8 cellular contexts compared by ENCODE assay signal in genomic region chr1:183807549-183808168, GRCh38. TPM values are rescaled to one million over a fixed set of nuclear protein-coding genes. Genes with fewer than 3 reads are reported as not detected.
DNase-seq lines count a peak whose midpoint lies in the region; ATAC-seq and TF ChIP-seq lines count a peak whose summit lies in the region.

No MANE protein-coding gene starts in this region.

- no peak for TF ChIP-seq CTCF in brain microvascular endothelial cell (IDR thresholded peaks at IDR 0.05; ENCODE audit: low read depth, low read length, missing control alignments)
- TF ChIP-seq CTCF in nephron (IDR thresholded peaks at IDR 0.05; ENCODE audit: unreplicated experiment in 3 of 3): no peak
- no peak for TF ChIP-seq CTCF in Calu3 (IDR thresholded peaks at IDR 0.05; ENCODE audit: unreplicated experiment)

- in situ Hi-C loops in GM18951 (cut with MboI; ENCODE audit: low sequenced_read_pairs, unreplicated experiment) (no loop called here), brain microvascular endothelial cell (cut with HindIII; ENCODE audit: low pct_ligation_motif_present, low sequenced_read_pairs) (no loop called here)

- peak overlapping the region; percentile 96 to 99 (median 96) for H3K4me3 Mint-ChIP-seq in nephron
- H3K4me3 Mint-ChIP-seq in CD8-positive, alpha-beta memory T cell: no peak overlapping the region
- H3K4me3 Mint-ChIP-seq in Calu3 (ENCODE audit: low read depth, unreplicated experiment): no peak overlapping the region
- no peak overlapping the region for H3K4me3 Mint-ChIP-seq in activated CD4-positive, alpha-beta memory T cell treated with anti-CD3 and anti-CD28 coated beads for 36 hours

- no peaks in the 10 kb centered on the region for H3K36me3 ChIP-seq in brain microvascular endothelial cell (replicated peaks)
- H3K36me3 ChIP-seq in CD8-positive, alpha-beta memory T cell (ENCODE audit: insufficient read depth, low read length): no peaks in the 10 kb centered on the region

- H3K36me3 Mint-ChIP-seq in nephron (ENCODE audit: low read depth) (peaks cover 24% of the 10 kb centered on the region), Calu3 (ENCODE audit: insufficient read depth, unreplicated experiment) (peaks cover 19% of the 10 kb centered on the region)
- H3K36me3 Mint-ChIP-seq in CD8-positive, alpha-beta memory T cell: peaks cover 0 to 8% (median 0%) of the 10 kb centered on the region in 3 donors
- no peaks in the 10 kb centered on the region for H3K36me3 Mint-ChIP-seq in activated CD4-positive, alpha-beta memory T cell treated with anti-CD3 and anti-CD28 coated beads for 36 hours

- DNase-seq in brain microvascular endothelial cell: peak; percentile 54
- no peak for DNase-seq in CD8-positive, alpha-beta memory T cell
- DNase-seq in OCI-M2 (lab: John Stamatoyannopoulos, UW; ENCODE audit: unreplicated experiment): no peak
- no peak for DNase-seq in Calu3
- DNase-seq in activated CD4-positive, alpha-beta memory T cell treated with anti-CD3 and anti-CD28 coated beads for 36 hours: no peak

- peak overlapping the region; percentile 11 for H3K27ac ChIP-seq in brain microvascular endothelial cell
- H3K27ac ChIP-seq in CD8-positive, alpha-beta memory T cell (ENCODE audit: low read depth, low read length): no peak overlapping the region

- H3K4me3 ChIP-seq in brain microvascular endothelial cell (ENCODE audit: low read depth, low read length): no peak overlapping the region
- no peak overlapping the region for H3K4me3 ChIP-seq in CD8-positive, alpha-beta memory T cell (ENCODE audit: low read length)

- no TSS peak for BruUV-seq in Calu3 (replicated peaks; lab: Mats Ljungman, UMichigan)

- H3K4me1 Mint-ChIP-seq in nephron (peaks cover 62% of the 10 kb centered on the region), Calu3 (ENCODE audit: low read depth, unreplicated experiment) (peaks cover 6% of the 10 kb centered on the region)
- H3K4me1 Mint-ChIP-seq in CD8-positive, alpha-beta memory T cell: peaks cover 5 to 6% (median 5%) of the 10 kb centered on the region in 3 donors
- H3K4me1 Mint-ChIP-seq in activated CD4-positive, alpha-beta memory T cell treated with anti-CD3 and anti-CD28 coated beads for 36 hours (ENCODE audit: low read depth): peaks cover 6% of the 10 kb centered on the region

- H3K27me3 Mint-ChIP-seq in nephron (ENCODE audit: low read depth): no peaks in the 10 kb centered on the region
- H3K27me3 Mint-ChIP-seq in CD8-positive, alpha-beta memory T cell: peaks cover 12 to 52% of the 10 kb centered on the region in 2 donors
- no peaks in the 10 kb centered on the region for H3K27me3 Mint-ChIP-seq in Calu3 (ENCODE audit: unreplicated experiment)
- H3K27me3 Mint-ChIP-seq in activated CD4-positive, alpha-beta memory T cell treated with anti-CD3 and anti-CD28 coated beads for 36 hours: peaks cover 3% of the 10 kb centered on the region

- H3K4me1 ChIP-seq in CD8-positive, alpha-beta memory T cell (ENCODE audit: insufficient read depth, low read length): peaks cover 11% of the 10 kb centered on the region

- H3K9me3 Mint-ChIP-seq in nephron (no peaks in the 10 kb centered on the region), Calu3 (ENCODE audit: low read depth, unreplicated experiment) (no peaks in the 10 kb centered on the region)
- H3K9me3 Mint-ChIP-seq in CD8-positive, alpha-beta memory T cell: peaks cover 4 to 8% (median 6%) of the 10 kb centered on the region in 5 donors
- peaks cover 3% of the 10 kb centered on the region for H3K9me3 Mint-ChIP-seq in activated CD4-positive, alpha-beta memory T cell treated with anti-CD3 and anti-CD28 coated beads for 36 hours

- POLR2A ChIA-PET in CD8-positive, alpha-beta memory T cell (lab: Charles Lee): no interaction called here
- POLR2A ChIA-PET in activated CD4-positive, alpha-beta memory T cell treated with anti-CD3 and anti-CD28 coated beads for 36 hours (lab: Charles Lee): no interaction called here

- H3K27ac Mint-ChIP-seq in nephron: peak overlapping the region; percentile 92 to 98 (median 97)
- peak overlapping the region in 1 of 8 donors; percentile 21 for H3K27ac Mint-ChIP-seq in CD8-positive, alpha-beta memory T cell
- H3K27ac Mint-ChIP-seq in Calu3 (ENCODE audit: unreplicated experiment): no peak overlapping the region
- no peak overlapping the region for H3K27ac Mint-ChIP-seq in activated CD4-positive, alpha-beta memory T cell treated with anti-CD3 and anti-CD28 coated beads for 36 hours

- H3K9me3 ChIP-seq in CD8-positive, alpha-beta memory T cell (ENCODE audit: low read length): no peaks in the 10 kb centered on the region

- TF ChIP-seq POLR2A in GM18951 (IDR thresholded peaks at IDR 0.05; ENCODE audit: extremely low read depth, insufficient read depth, insufficient read length): peak; percentile 20

- H3K27me3 ChIP-seq in brain microvascular endothelial cell (replicated peaks): no peaks in the 10 kb centered on the region
- H3K27me3 ChIP-seq in CD8-positive, alpha-beta memory T cell (ENCODE audit: insufficient read depth, low read length, poor library complexity, severe bottlenecking): peaks cover 5% of the 10 kb centered on the region

- peak; percentile 40 for ATAC-seq in HG03025 (IDR thresholded peaks at IDR 0.05; ENCODE audit: low FRiP score, unreplicated experiment)

- intact Hi-C loops in Calu3 (cut with micrococcal nuclease; ENCODE audit: unreplicated experiment): loop anchor here (5.0 to 10.0 kb wide), 3 partner anchors 75 to 113 kb away; no protein-coding TSS in a partner anchor
- intact Hi-C loops in activated CD4-positive, alpha-beta memory T cell treated with anti-CD3 and anti-CD28 coated beads for 36 hours (cut with micrococcal nuclease): loop anchor here (5.0 kb wide), 2 partner anchors 35 to 110 kb away; no protein-coding TSS in a partner anchor

- CTCF ChIA-PET in CD8-positive, alpha-beta memory T cell (lab: Charles Lee): no interaction called here
- CTCF ChIA-PET in Calu3 (lab: Charles Lee): no interaction called here
- CTCF ChIA-PET in activated CD4-positive, alpha-beta memory T cell treated with anti-CD3 and anti-CD28 coated beads for 36 hours (lab: Charles Lee): interaction anchor here (1.0 kb wide), 1 partner anchor 108 kb away, joined by 3 read pairs; no protein-coding TSS in a partner anchor

RNA-seq across cellular contexts. Expression of gene RGL1, which starts 2.7 kb away (rescaled TPM):
- total RNA-seq in CD8-positive, alpha-beta memory T cell: 1 to 10 TPM; 3.3 TPM
- polyA plus RNA-seq in CD8-positive, alpha-beta memory T cell: 0.97 TPM
- total RNA-seq in Calu3 (2022): 2.7 and 4.8 TPM in 2 replicates
- 1 to 10 TPM; 1.8 TPM for total RNA-seq in activated CD4-positive, alpha-beta memory T cell treated with anti-CD3 and anti-CD28 coated beads for 36 hours

Comparison
In these comparisons a context has a peak if more than half of its experiments do, and no peak if none do; other contexts are left out.
1. H3K27ac Mint-ChIP-seq: peak in nephron (3 of 3); none in Calu3 (single experiment) and activated CD4-positive, alpha-beta memory T cell treated with anti-CD3 and anti-CD28 coated beads for 36 hours (single experiment).
2. H3K4me3 Mint-ChIP-seq: peak in nephron (3 of 3); none in CD8-positive, alpha-beta memory T cell (0 of 7), Calu3 (single experiment) and activated CD4-positive, alpha-beta memory T cell treated with anti-CD3 and anti-CD28 coated beads for 36 hours (single experiment).